In genomic region chr6:149964243-149965190, GRCh38 we compare ENCODE assay signal across 8 cellular contexts. TPM values are rescaled to one million over a fixed set of nuclear protein-coding genes. Genes with fewer than 3 reads are reported as not detected.
DNase-seq lines count a peak whose midpoint lies in the region; ATAC-seq lines count a peak whose summit lies in the region.

No MANE protein-coding gene starts in this region.

- H3K27me3 ChIP-seq in HUES48 (ENCODE audit: control insufficient read depth, insufficient read depth, low read length), result peaks cover 100% of the 10 kb centered on the region
- peaks cover 99% of the 10 kb centered on the region for H3K27me3 ChIP-seq in iPS-18a (ENCODE audit: control insufficient read depth, insufficient read depth, low read length)

- DNase-seq in AG08395 (ENCODE audit: low spot score), result peak; percentile 28
- DNase-seq in activated naive CD4-positive, alpha-beta T cell treated with anti-CD3 and anti-CD28 coated beads, Interleukin-2, amount 50 U/mL, for 72 hours (ENCODE audit: low spot score in 2 of 2), result no peak
- DNase-seq in stimulated activated CD8-positive, alpha-beta memory T cell treated with anti-CD3 and anti-CD28 coated beads, Interleukin-4, amount 100 ng/mL, for 48 hours, result peak; percentile 44
- DNase-seq in NCI-H526 (lab: John Stamatoyannopoulos, UW), result no peak

- H3K4me3 ChIP-seq in HUES48 (ENCODE audit: low read depth, low read length) (peak overlapping the region; percentile 78), iPS-18a (ENCODE audit: low read length) (peak overlapping the region; percentile 84)

- H3K9me3 ChIP-seq in HUES48 (ENCODE audit: control insufficient read depth, insufficient read depth, low read length), result no peaks in the 10 kb centered on the region
- H3K9me3 ChIP-seq in iPS-18a (ENCODE audit: control insufficient read depth, low read depth, low read length), result no peaks in the 10 kb centered on the region

- no peak for ATAC-seq in activated naive CD4-positive, alpha-beta T cell treated with anti-CD3 and anti-CD28 coated beads, Interleukin-2, amount 50 U/mL, for 72 hours
- ATAC-seq in GM18861 (IDR thresholded peaks at IDR 0.05; ENCODE audit: unreplicated experiment) (no peak), GM18858 (IDR thresholded peaks at IDR 0.05; ENCODE audit: unreplicated experiment) (no peak)

- H3K9ac ChIP-seq in HUES48 (ENCODE audit: low read depth, low read length) (no peak overlapping the region), iPS-18a (ENCODE audit: low read length) (peak overlapping the region; percentile 33)

- H3K4me1 ChIP-seq in HUES48 (ENCODE audit: control insufficient read depth, insufficient read depth, low read length) (peaks cover 13% of the 10 kb centered on the region; the same call in 1 of the 2 replicates), iPS-18a (ENCODE audit: control insufficient read depth, low read depth, low read length) (no peaks in the 10 kb centered on the region)

- H3K27ac ChIP-seq in HUES48 (ENCODE audit: low read depth, low read length), result no peak overlapping the region
- H3K27ac ChIP-seq in iPS-18a (ENCODE audit: low read length), result no peak overlapping the region

- H3K27ac Mint-ChIP-seq in activated naive CD4-positive, alpha-beta T cell treated with anti-CD3 and anti-CD28 coated beads, Interleukin-2, amount 50 U/mL, for 72 hours, result peak overlapping the region; percentile 80 to 81

- peaks cover 13 to 14% of the 10 kb centered on the region in 2 donors for H3K36me3 Mint-ChIP-seq in activated naive CD4-positive, alpha-beta T cell treated with anti-CD3 and anti-CD28 coated beads, Interleukin-2, amount 50 U/mL, for 72 hours

- no peaks in the 10 kb centered on the region for H3K9me3 Mint-ChIP-seq in activated naive CD4-positive, alpha-beta T cell treated with anti-CD3 and anti-CD28 coated beads, Interleukin-2, amount 50 U/mL, for 72 hours

- H3K36me3 ChIP-seq in HUES48 (ENCODE audit: control insufficient read depth, insufficient read depth, low read length) (no peaks in the 10 kb centered on the region), iPS-18a (ENCODE audit: control insufficient read depth, low read depth, low read length) (no peaks in the 10 kb centered on the region)

RNA-seq across cellular contexts. Expression of gene ULBP1, which starts 0.8 kb away (rescaled TPM):
- total RNA-seq in activated naive CD4-positive, alpha-beta T cell treated with anti-CD3 and anti-CD28 coated beads, Interleukin-2, amount 50 U/mL, for 72 hours, result under 1 TPM; 0.77 to 0.99 TPM

RNA-seq across cellular contexts. Expression of gene ULBP2, which starts 22.7 kb away (rescaled TPM):
- under 1 TPM; 0.18 to 0.66 TPM for total RNA-seq in activated naive CD4-positive, alpha-beta T cell treated with anti-CD3 and anti-CD28 coated beads, Interleukin-2, amount 50 U/mL, for 72 hours

RNA-seq across cellular contexts. Expression of gene RAET1G, which starts 41.6 kb away (rescaled TPM):
- total RNA-seq in activated naive CD4-positive, alpha-beta T cell treated with anti-CD3 and anti-CD28 coated beads, Interleukin-2, amount 50 U/mL, for 72 hours, result not detected

Comparison
In these comparisons a context has a peak if more than half of its experiments do, and no peak if none do; other contexts are left out.
1. DNase-seq: peak in AG08395 (single experiment) and stimulated activated CD8-positive, alpha-beta memory T cell treated with anti-CD3 and anti-CD28 coated beads, Interleukin-4, amount 100 ng/mL, for 48 hours (single experiment); none in activated naive CD4-positive, alpha-beta T cell treated with anti-CD3 and anti-CD28 coated beads, Interleukin-2, amount 50 U/mL, for 72 hours (0 of 2) and NCI-H526 (0 of 2).